In genomic region chrX:55452825-55453124, GRCh38 we compare ENCODE assay signal across 8 cellular contexts. TPM values are rescaled to one million over a fixed set of nuclear protein-coding genes. Genes with fewer than 3 reads are reported as not detected.
DNase-seq lines count a peak whose midpoint lies in the region; ATAC-seq and TF ChIP-seq lines count a peak whose summit lies in the region.

No MANE protein-coding gene starts in this region.

- H3K27me3 ChIP-seq in iPS-18a (ENCODE audit: control insufficient read depth, insufficient read depth, low read length): no peaks in the 10 kb centered on the region

- H3K36me3 ChIP-seq in iPS-18a (ENCODE audit: control insufficient read depth, low read depth, low read length): no peaks in the 10 kb centered on the region

- peak overlapping the region; percentile 81 for H3K4me3 ChIP-seq in iPS-18a (ENCODE audit: low read length)

- POLR2A ChIA-PET in activated CD8-positive, alpha-beta T cell treated with anti-CD3 and anti-CD28 coated beads for 36 hours (lab: Charles Lee): no interaction called here

- no peaks in the 10 kb centered on the region for H3K27me3 Mint-ChIP-seq in activated CD8-positive, alpha-beta T cell treated with anti-CD3 and anti-CD28 coated beads for 36 hours
- H3K27me3 Mint-ChIP-seq in stimulated activated naive CD8-positive, alpha-beta T cell treated with anti-CD3 and anti-CD28 coated beads, Interleukin-15, amount 100 ng/mL, for 72 hours: no peaks in the 10 kb centered on the region

- DNase-seq in DMS53 (lab: John Stamatoyannopoulos, UW) (peak; percentile 36), DMS53 treated with DMSO at 0.1 percent for 48 hours (lab: John Stamatoyannopoulos, UW; ENCODE audit: unreplicated experiment) (no peak), NCI-H2196 (lab: John Stamatoyannopoulos, UW; ENCODE audit: unreplicated experiment) (no peak), DMS79 (lab: John Stamatoyannopoulos, UW) (no peak)
- DNase-seq in activated CD8-positive, alpha-beta T cell treated with anti-CD3 and anti-CD28 coated beads for 36 hours: peak; percentile 8
- DNase-seq in stimulated activated naive CD8-positive, alpha-beta T cell treated with anti-CD3 and anti-CD28 coated beads, Interleukin-15, amount 100 ng/mL, for 72 hours: peak in 1 of 2 donors; percentile 9

- no peaks in the 10 kb centered on the region for H3K36me3 Mint-ChIP-seq in activated CD8-positive, alpha-beta T cell treated with anti-CD3 and anti-CD28 coated beads for 36 hours (ENCODE audit: low read depth)

- H3K4me1 Mint-ChIP-seq in activated CD8-positive, alpha-beta T cell treated with anti-CD3 and anti-CD28 coated beads for 36 hours (ENCODE audit: low read depth): peaks cover 7% of the 10 kb centered on the region
- H3K4me1 Mint-ChIP-seq in stimulated activated naive CD8-positive, alpha-beta T cell treated with anti-CD3 and anti-CD28 coated beads, Interleukin-15, amount 100 ng/mL, for 72 hours: peaks cover 8% of the 10 kb centered on the region

- peaks cover 9% of the 10 kb centered on the region for H3K9me3 ChIP-seq in iPS-18a (ENCODE audit: control insufficient read depth, low read depth, low read length)

- ATAC-seq in activated CD8-positive, alpha-beta T cell treated with anti-CD3 and anti-CD28 coated beads for 36 hours: peak; percentile 16
- ATAC-seq in stimulated activated naive CD8-positive, alpha-beta T cell treated with anti-CD3 and anti-CD28 coated beads, Interleukin-15, amount 100 ng/mL, for 72 hours: peak; percentile 18
- ATAC-seq in GM19463 (IDR thresholded peaks at IDR 0.05; ENCODE audit: unreplicated experiment): no peak

- intact Hi-C loops in activated CD8-positive, alpha-beta T cell treated with anti-CD3 and anti-CD28 coated beads for 36 hours (cut with micrococcal nuclease): no loop called here

- TF ChIP-seq CTCF in activated CD8-positive, alpha-beta T cell treated with anti-CD3 and anti-CD28 coated beads for 36 hours (IDR thresholded peaks at IDR 0.05): no peak

- H3K9ac ChIP-seq in iPS-18a (ENCODE audit: low read length): peak overlapping the region; percentile 61

- peak overlapping the region; percentile 96 for H3K4me3 Mint-ChIP-seq in activated CD8-positive, alpha-beta T cell treated with anti-CD3 and anti-CD28 coated beads for 36 hours
- H3K4me3 Mint-ChIP-seq in stimulated activated naive CD8-positive, alpha-beta T cell treated with anti-CD3 and anti-CD28 coated beads, Interleukin-15, amount 100 ng/mL, for 72 hours: peak overlapping the region; percentile 89 to 94

- H3K4me1 ChIP-seq in iPS-18a (ENCODE audit: control insufficient read depth, low read depth, low read length): no peaks in the 10 kb centered on the region

- H3K27ac Mint-ChIP-seq in activated CD8-positive, alpha-beta T cell treated with anti-CD3 and anti-CD28 coated beads for 36 hours: peak overlapping the region; percentile 95
- H3K27ac Mint-ChIP-seq in stimulated activated naive CD8-positive, alpha-beta T cell treated with anti-CD3 and anti-CD28 coated beads, Interleukin-15, amount 100 ng/mL, for 72 hours: peak overlapping the region; percentile 92 to 95

- CTCF ChIA-PET in activated CD8-positive, alpha-beta T cell treated with anti-CD3 and anti-CD28 coated beads for 36 hours (lab: Charles Lee): no interaction called here

- H3K27ac ChIP-seq in iPS-18a (ENCODE audit: low read length): no peak overlapping the region

- H3K9me3 Mint-ChIP-seq in activated CD8-positive, alpha-beta T cell treated with anti-CD3 and anti-CD28 coated beads for 36 hours: no peaks in the 10 kb centered on the region
- no peaks in the 10 kb centered on the region for H3K9me3 Mint-ChIP-seq in stimulated activated naive CD8-positive, alpha-beta T cell treated with anti-CD3 and anti-CD28 coated beads, Interleukin-15, amount 100 ng/mL, for 72 hours

RNA-seq across cellular contexts. Expression of gene MAGEH1, which starts 0.8 kb away (rescaled TPM):
- total RNA-seq in activated CD8-positive, alpha-beta T cell treated with anti-CD3 and anti-CD28 coated beads for 36 hours: 10 to 100 TPM; 16.4 to 17.0 TPM

RNA-seq across cellular contexts. Expression of gene USP51, which starts 36.9 kb away (rescaled TPM):
- 1 to 10 TPM; 1.2 to 1.5 TPM for total RNA-seq in activated CD8-positive, alpha-beta T cell treated with anti-CD3 and anti-CD28 coated beads for 36 hours

Comparison
In these comparisons a context has a peak if more than half of its experiments do, and no peak if none do; other contexts are left out.
1. DNase-seq: peak in DMS53 (single experiment) and activated CD8-positive, alpha-beta T cell treated with anti-CD3 and anti-CD28 coated beads for 36 hours (single experiment); none in DMS53 treated with DMSO at 0.1 percent for 48 hours (single experiment), NCI-H2196 (single experiment) and DMS79 (single experiment).